ENCODE assay signal across 10 cellular contexts in genomic region chr11:829946-830294, GRCh38. TPM values are rescaled to one million over a fixed set of nuclear protein-coding genes. Genes with fewer than 3 reads are reported as not detected.
DNase-seq lines count a peak whose midpoint lies in the region; ATAC-seq, FAIRE-seq and TF ChIP-seq lines count a peak whose summit lies in the region.
"Had no signal": no experiment of that assay in that cellular context is flagged by ENCODE, and none has a peak within 500 bp of the region (broad histone marks: within the 10 kb centered on the region; RNA-seq: fewer than 3 reads in every experiment).

No MANE protein-coding gene starts in this region.

- H3K4me1 ChIP-seq in A549: peaks cover 53% of the 10 kb centered on the region
- peaks cover 16 to 47% of the 10 kb centered on the region in 2 donors for H3K4me1 ChIP-seq in naive thymus-derived CD4-positive, alpha-beta T cell (ENCODE audit: control insufficient read depth in 2 of 2, insufficient read depth in 2 of 2, low read length in 2 of 2)

- no peak for FAIRE-seq in A549 (lab: Jason Lieb, UNC)

- WGBS in A549 (ENCODE audit: missing lambda C conversion rate): 93% methylated on average over 14 of the region's 34 CpGs

- H3K4me3 ChIP-seq in A549 (no peak overlapping the region), coronary artery (peak overlapping the region; percentile 69)
- peak overlapping the region; percentile 35 for H3K4me3 ChIP-seq in naive thymus-derived CD4-positive, alpha-beta T cell (ENCODE audit: low read length)

- CTCF ChIA-PET in A549 (lab: Yijun Ruan, JAX): interaction anchor here (1.1 to 1.3 kb wide), 2 partner anchors 11 to 14 kb away, joined by 3 to 4 read pairs; partner anchors contain the start of gene PNPLA2
- CTCF ChIA-PET in naive thymus-derived CD4-positive, alpha-beta T cell (lab: Charles Lee): interaction anchor here (1.0 kb wide), 1 partner anchor 11 kb away, joined by 3 read pairs; the partner anchor contains the start of gene PNPLA2
- CTCF ChIA-PET in HEK293T (lab: Yijun Ruan, JAX): no interaction called here

- H3K36me3 Mint-ChIP-seq in HFFc6 (ENCODE audit: low read depth): peaks cover 13% of the 10 kb centered on the region
- peaks cover 0 to 6% (median 3%) of the 10 kb centered on the region in 5 donors for H3K36me3 Mint-ChIP-seq in naive thymus-derived CD4-positive, alpha-beta T cell

- H3K27ac Mint-ChIP-seq in HFFc6: no peak overlapping the region
- no peak overlapping the region for H3K27ac Mint-ChIP-seq in naive thymus-derived CD4-positive, alpha-beta T cell

- intact Hi-C loops in naive thymus-derived CD4-positive, alpha-beta T cell (cut with micrococcal nuclease): loop anchor here in 1 of 2 donors (1.0 kb wide), 1 partner anchor 10 kb away; no protein-coding TSS in a partner anchor

- TF ChIP-seq CTCF in A549 (IDR thresholded peaks at IDR 0.05) (no peak), HFFc6 (IDR thresholded peaks at IDR 0.05) (no peak), coronary artery (IDR thresholded peaks at IDR 0.05) (no peak)

- peaks cover 0 to 6% (median 0%) of the 10 kb centered on the region in 3 experiments for H3K36me3 ChIP-seq in naive thymus-derived CD4-positive, alpha-beta T cell (ENCODE audit: control insufficient read depth in 2 of 3, insufficient read depth in 3 of 3, low read length in 3 of 3)

- no peak for TF ChIP-seq RAD21 in A549 (conservative IDR thresholded peaks at IDR 0.05 in 1 of 2, IDR thresholded peaks at IDR 0.05 in 1 of 2)

- ATAC-seq in A549: no peak
- no peak for ATAC-seq in naive thymus-derived CD4-positive, alpha-beta T cell
- ATAC-seq in GM18505 (IDR thresholded peaks at IDR 0.05; ENCODE audit: unreplicated experiment): no peak
- no peak for ATAC-seq in GM18498 (IDR thresholded peaks at IDR 0.05; ENCODE audit: unreplicated experiment)

- no peaks in the 10 kb centered on the region for H3K9me3 Mint-ChIP-seq in HFFc6
- peaks cover 0 to 3% (median 0%) of the 10 kb centered on the region in 11 donors for H3K9me3 Mint-ChIP-seq in naive thymus-derived CD4-positive, alpha-beta T cell

- POLR2A ChIA-PET in A549 (lab: Yijun Ruan, JAX): interaction anchor here (1.0 to 3.5 kb wide), 2 partner anchors 11 to 13 kb away, joined by 3 to 26 read pairs; partner anchors contain the start of genes PNPLA2 and TSPAN4
- POLR2A ChIA-PET in naive thymus-derived CD4-positive, alpha-beta T cell (lab: Charles Lee): interaction anchor here (2.0 to 7.8 kb wide), 4 partner anchors 11 to 21 kb away, joined by 7 to 79 read pairs (median 20); partner anchors contain the start of genes PNPLA2, POLR2L, RPLP2 and TSPAN4
- POLR2A ChIA-PET in HEK293T (lab: Yijun Ruan, JAX): interaction anchor here (2.2 to 8.0 kb wide), 4 partner anchors 10 to 21 kb away, joined by 11 to 63 read pairs (median 26); partner anchors contain the start of genes PNPLA2, POLR2L, RPLP2 and TSPAN4

- TF ChIP-seq POLR2A in A549 (IDR thresholded peaks at IDR 0.05; ENCODE audit: low read length) (no peak), GM18505 (IDR thresholded peaks at IDR 0.05; ENCODE audit: borderline replicate concordance, extremely low read depth, insufficient read depth, insufficient read length) (no peak)

- peak overlapping the region in 1 of 2 experiments; percentile 19; a peak in 1 of 6 replicates for H3K27ac ChIP-seq in A549
- H3K27ac ChIP-seq in coronary artery: peak overlapping the region in 1 of 2 donors; percentile 49
- no peak overlapping the region for H3K27ac ChIP-seq in naive thymus-derived CD4-positive, alpha-beta T cell (ENCODE audit: low read depth, low read length)

- H3K4me1 Mint-ChIP-seq in HFFc6 (ENCODE audit: low read depth): peaks cover 24% of the 10 kb centered on the region
- peaks cover 5 to 37% (median 32%) of the 10 kb centered on the region in 7 donors for H3K4me1 Mint-ChIP-seq in naive thymus-derived CD4-positive, alpha-beta T cell

- no peaks in the 10 kb centered on the region for H3K9me3 ChIP-seq in A549
- no peaks in the 10 kb centered on the region for H3K9me3 ChIP-seq in naive thymus-derived CD4-positive, alpha-beta T cell (ENCODE audit: control insufficient read depth in 2 of 3, low read length in 3 of 3)

- no peak for TF ChIP-seq EP300 in A549 (IDR thresholded peaks at IDR 0.05)

- H3K4me2 ChIP-seq in A549: peak overlapping the region; percentile 88

- DNase-seq in A549 (ENCODE audit: low read depth in 1 of 2, low spot score in 1 of 2) (no peak), HFFc6 (no peak), coronary artery (ENCODE audit: low spot score) (no peak), HEK293T (ENCODE audit: extremely low spot score) (no peak)
- DNase-seq in naive thymus-derived CD4-positive, alpha-beta T cell: no peak
- no peak for DNase-seq in activated CD4-positive, alpha-beta T cell treated with anti-CD3 and anti-CD28 coated beads, Interleukin-2, amount 50 U/mL, for 48 hours
- DNase-seq: cortex of kidney had no signal

- H3K4me3 Mint-ChIP-seq in HFFc6: peak overlapping the region; percentile 46
- peak overlapping the region in 9 of 10 donors; percentile 23 to 83 (median 54) for H3K4me3 Mint-ChIP-seq in naive thymus-derived CD4-positive, alpha-beta T cell

- peaks cover 0 to 11% of the 10 kb centered on the region in 2 donors for H3K27me3 ChIP-seq in naive thymus-derived CD4-positive, alpha-beta T cell (ENCODE audit: control insufficient read depth in 2 of 2, insufficient read depth in 2 of 2, low read length in 2 of 2)

- H3K27me3 Mint-ChIP-seq in HFFc6 (ENCODE audit: insufficient read depth): peaks cover 25% of the 10 kb centered on the region
- peaks cover 14 to 53% (median 24%) of the 10 kb centered on the region in 5 donors for H3K27me3 Mint-ChIP-seq in naive thymus-derived CD4-positive, alpha-beta T cell

TF ChIP-seq in A549, 52 proteins besides CTCF, POLR2A, EP300 and RAD21 (continues in another document):
- TF ChIP-seq KDM5A (IDR thresholded peaks at IDR 0.05) (no peak), FOSB (CRISPR knock-in tag; IDR thresholded peaks at IDR 0.05) (no peak), HOXA7 (CRISPR knock-in tag; IDR thresholded peaks at IDR 0.05) (no peak)

TF ChIP-seq in HEK293T, 16 proteins besides CTCF, POLR2A, EP300 and RAD21 (continues in another document):
- TF ChIP-seq CTBP1 (IDR thresholded peaks at IDR 0.05; ENCODE audit: borderline replicate concordance): no peak
- TF ChIP-seq NFRKB (IDR thresholded peaks at IDR 0.05): no peak
- no peak for TF ChIP-seq ZNF384 (IDR thresholded peaks at IDR 0.05)

RNA-seq across cellular contexts. Expression of gene CRACR2B, which starts 2.2 kb away (rescaled TPM):
- polyA plus RNA-seq in A549 (2011; rRNA removed): 1.2 and 1.8 TPM in 2 replicates
- 2.9 and 3.3 TPM in 2 replicates for polyA plus RNA-seq in A549 (2012; cell fraction: cytosol; rRNA removed)
- 8.2 and 9.3 TPM in 2 replicates for polyA plus RNA-seq in A549 (2012; cell fraction: nucleus; rRNA removed)
- 3.0 to 3.3 TPM (median 3.1 TPM) in 3 replicates for polyA plus RNA-seq in A549 (2017; fragmentation: RNase III; extraction: RNeasy Plus Mini Kit Qiagen cat#74134 plus additional on column Dnase treatment)
- 0.70 and 1.2 TPM in 2 replicates for polyA minus RNA-seq in A549 (2011; rRNA and poly(A)+ RNA removed)
- total RNA-seq in HFFc6 (2021; fragmentation: NEBNext Ultra II Directional; extraction: Animal tissue kit (Norgen Biotek cat#: 25700)): 1 to 10 TPM in 4 of 6 experiments, under 1 TPM in 2; 0.63 to 2.2 (median 1.2) TPM
- total RNA-seq in naive thymus-derived CD4-positive, alpha-beta T cell: 1 to 10 TPM in 3 of 5 experiments, under 1 TPM in 1, not detected in 1; 0.62 to 3.9 (median 2.0) TPM
- polyA plus RNA-seq in naive thymus-derived CD4-positive, alpha-beta T cell: not detected
- total RNA-seq: SK-MEL-5 had no signal

RNA-seq across cellular contexts. Expression of gene CD151, which starts 2.8 kb away (rescaled TPM):
- polyA plus RNA-seq in A549 (2011; rRNA removed) (409 and 523 TPM in 2 replicates), A549 (2017; fragmentation: RNase III; extraction: RNeasy Plus Mini Kit Qiagen cat#74134 plus additional on column Dnase treatment) (649 to 701 TPM (median 695 TPM) in 3 replicates)
- 964 and 1,353 TPM in 2 replicates for polyA plus RNA-seq in A549 (2012; cell fraction: cytosol; rRNA removed)
- polyA plus RNA-seq in A549 (2012; cell fraction: nucleus; rRNA removed): 1,564 and 2,065 TPM in 2 replicates
- polyA minus RNA-seq in A549 (2011; rRNA and poly(A)+ RNA removed): 530 and 576 TPM in 2 replicates
- total RNA-seq in HFFc6 (2021; fragmentation: NEBNext Ultra II Directional; extraction: Animal tissue kit (Norgen Biotek cat#: 25700)): 1,000 to 10,000 TPM in 1 of 6 experiments, 100 to 1,000 TPM in 5; 719 to 1,001 (median 755) TPM
- 10 to 100 TPM in 3 of 5 experiments, 1 to 10 TPM in 2; 6.6 to 62.9 (median 18.5) TPM for total RNA-seq in naive thymus-derived CD4-positive, alpha-beta T cell
- 1 to 10 TPM; 4.0 to 7.2 TPM for polyA plus RNA-seq in naive thymus-derived CD4-positive, alpha-beta T cell

RNA-seq across cellular contexts. Expression of gene PNPLA2, which starts 11.2 kb away (rescaled TPM):
- 13.2 and 16.1 TPM in 2 replicates for polyA plus RNA-seq in A549 (2011; rRNA removed)
- 45.8 and 63.3 TPM in 2 replicates for polyA plus RNA-seq in A549 (2012; cell fraction: cytosol; rRNA removed)
- 114 and 198 TPM in 2 replicates for polyA plus RNA-seq in A549 (2012; cell fraction: nucleus; rRNA removed)
- 25.1 to 29.2 TPM (median 25.4 TPM) in 3 replicates for polyA plus RNA-seq in A549 (2017; fragmentation: RNase III; extraction: RNeasy Plus Mini Kit Qiagen cat#74134 plus additional on column Dnase treatment)
- 33.9 and 38.8 TPM in 2 replicates for polyA minus RNA-seq in A549 (2011; rRNA and poly(A)+ RNA removed)
- 100 to 1,000 TPM; 103 to 148 (median 130) TPM for total RNA-seq in HFFc6 (2021; fragmentation: NEBNext Ultra II Directional; extraction: Animal tissue kit (Norgen Biotek cat#: 25700))
- 100 to 1,000 TPM in 4 of 5 experiments, 10 to 100 TPM in 1; 60.1 to 237 (median 205) TPM for total RNA-seq in naive thymus-derived CD4-positive, alpha-beta T cell
- 10 to 100 TPM; 26.0 to 40.4 TPM for polyA plus RNA-seq in naive thymus-derived CD4-positive, alpha-beta T cell

RNA-seq across cellular contexts. Expression of gene POLR2L, which starts 12.4 kb away (rescaled TPM):
- polyA plus RNA-seq in A549 (2011; rRNA removed): 140 and 197 TPM in 2 replicates
- polyA plus RNA-seq in A549 (2012; cell fraction: cytosol; rRNA removed): 1,407 and 1,430 TPM in 2 replicates
- 294 and 364 TPM in 2 replicates for polyA plus RNA-seq in A549 (2012; cell fraction: nucleus; rRNA removed)
- polyA plus RNA-seq in A549 (2017; fragmentation: RNase III; extraction: RNeasy Plus Mini Kit Qiagen cat#74134 plus additional on column Dnase treatment): 773 to 868 TPM (median 807 TPM) in 3 replicates
- 73.3 and 88.5 TPM in 2 replicates for polyA minus RNA-seq in A549 (2011; rRNA and poly(A)+ RNA removed)
- 100 to 1,000 TPM; 439 to 504 (median 478) TPM for total RNA-seq in HFFc6 (2021; fragmentation: NEBNext Ultra II Directional; extraction: Animal tissue kit (Norgen Biotek cat#: 25700))
- 10 to 100 TPM; 31.2 to 93.3 (median 44.9) TPM for total RNA-seq in naive thymus-derived CD4-positive, alpha-beta T cell
- polyA plus RNA-seq in naive thymus-derived CD4-positive, alpha-beta T cell: 10 to 100 TPM; 55.9 to 83.1 TPM

RNA-seq across cellular contexts. Expression of gene TSPAN4, which starts 12.7 kb away (rescaled TPM):
- polyA plus RNA-seq in A549 (2011; rRNA removed) (83.5 and 87.8 TPM in 2 replicates), A549 (2017; fragmentation: RNase III; extraction: RNeasy Plus Mini Kit Qiagen cat#74134 plus additional on column Dnase treatment) (145 to 150 TPM (median 146 TPM) in 3 replicates)
- polyA plus RNA-seq in A549 (2012; cell fraction: cytosol; rRNA removed): 286 and 346 TPM in 2 replicates
- 714 and 975 TPM in 2 replicates for polyA plus RNA-seq in A549 (2012; cell fraction: nucleus; rRNA removed)
- 46.9 and 63.5 TPM in 2 replicates for polyA minus RNA-seq in A549 (2011; rRNA and poly(A)+ RNA removed)
- total RNA-seq in HFFc6 (2021; fragmentation: NEBNext Ultra II Directional; extraction: Animal tissue kit (Norgen Biotek cat#: 25700)): 100 to 1,000 TPM; 193 to 267 (median 212) TPM
- 10 to 100 TPM in 1 of 5 experiments, 1 to 10 TPM in 4; 4.8 to 12.6 (median 6.6) TPM for total RNA-seq in naive thymus-derived CD4-positive, alpha-beta T cell
- 1 to 10 TPM; 4.1 to 4.7 TPM for polyA plus RNA-seq in naive thymus-derived CD4-positive, alpha-beta T cell

Comparison
In these comparisons a context has a peak if more than half of its experiments do, and no peak if none do; other contexts are left out.
1. RNA of gene CD151, which starts 2.8 kb away (total RNA-seq): 719 to 1,001 TPM in HFFc6; 6.6 to 62.9 TPM in naive thymus-derived CD4-positive, alpha-beta T cell; every median in the first group is over 10 times any median in the second.